In the genomic region with DNA sequence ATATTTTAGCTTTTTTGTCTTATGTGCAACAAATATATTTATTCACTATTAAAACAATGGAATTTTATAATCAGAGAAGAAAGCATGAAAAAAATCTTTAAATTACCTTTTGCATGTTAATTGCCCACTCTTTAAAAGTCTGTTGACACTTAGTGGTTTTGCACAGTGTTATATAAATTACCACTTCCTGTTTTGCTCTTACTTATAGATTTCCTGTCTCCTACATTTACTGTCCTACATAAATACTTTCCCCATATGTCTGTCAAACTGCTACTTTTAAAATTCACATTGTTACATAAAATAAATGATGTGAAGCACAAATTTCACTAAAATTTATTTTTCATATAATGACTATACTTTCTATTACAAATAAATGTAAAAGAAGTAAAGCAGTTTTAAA, we compare ENCODE assay signal across 11 cellular contexts.
DNase-seq lines count a peak whose midpoint lies in the region; ATAC-seq and TF ChIP-seq lines count a peak whose summit lies in the region.
"Had no signal": no experiment of that assay in that cellular context is flagged by ENCODE, and none has a peak within 500 bp of the region (broad histone marks: within the 10 kb centered on the region; RNA-seq: fewer than 3 reads in every experiment).

No MANE protein-coding gene starts in this region.

- H3K4me1 ChIP-seq in psoas muscle: no peaks in the 10 kb centered on the region

- no peaks in the 10 kb centered on the region for H3K36me3 ChIP-seq in psoas muscle (ENCODE audit: insufficient read depth in 1 of 2, low read depth in 1 of 2)
- H3K36me3 ChIP-seq: ovary had no signal

- no peaks in the 10 kb centered on the region for H3K27me3 ChIP-seq in psoas muscle (ENCODE audit: insufficient read depth in 3 of 3, low read length in 2 of 3)
- H3K27me3 ChIP-seq: ovary had no signal

- no peaks in the 10 kb centered on the region for H3K9me3 ChIP-seq in psoas muscle
- H3K9me3 ChIP-seq: ovary had no signal

- TF ChIP-seq CTCF in psoas muscle (IDR thresholded peaks at IDR 0.05): no peak

- no peak overlapping the region for H3K27ac ChIP-seq in psoas muscle
- H3K27ac ChIP-seq: ovary had no signal

- DNase-seq in SKM-1 (lab: John Stamatoyannopoulos, UW; ENCODE audit: unreplicated experiment): peak; percentile 43
- no peak for DNase-seq in NCI-H1930 (lab: John Stamatoyannopoulos, UW)
- no peak for DNase-seq in psoas muscle
- DNase-seq in ACHN: no peak
- no peak for DNase-seq in NCI-H1694 (lab: John Stamatoyannopoulos, UW)
- DNase-seq: activated naive CD4-positive, alpha-beta T cell treated with anti-CD3 and anti-CD28 coated beads, Interleukin-2, amount 50 U/mL, for 16 hours; NCI-H1417; ovary had no signal

- H3K4me3 ChIP-seq in psoas muscle: no peak overlapping the region
- H3K4me3 ChIP-seq: ovary had no signal

- in situ Hi-C loops in ACHN (cut with HindIII; ENCODE audit: low pct_ligation_motif_present, low pct_unique_long_range_greater_than_20kb, low sequenced_read_pairs): no loop called here

- ATAC-seq in GM18498 (IDR thresholded peaks at IDR 0.05; ENCODE audit: unreplicated experiment) (peak; percentile 61), GM21526 (IDR thresholded peaks at IDR 0.05; ENCODE audit: low FRiP score, unreplicated experiment) (peak; percentile 65), HG03378 (IDR thresholded peaks at IDR 0.05; ENCODE audit: unreplicated experiment) (peak; percentile 81), psoas muscle (no peak)

- intact Hi-C loops in psoas muscle (cut with DNase I): no loop called here

Comparison
In these comparisons a context has a peak if more than half of its experiments do, and no peak if none do; other contexts are left out.
1. ATAC-seq: peak in GM18498 (single experiment), GM21526 (single experiment) and HG03378 (single experiment); none in psoas muscle (0 of 4).